In genomic region chr12:28552472-28553061, GRCh38 we compare ENCODE assay signal across 19 cellular contexts.
"Had no signal": no experiment of that assay in that cellular context is flagged by ENCODE, and none has a peak within 500 bp of the region (broad histone marks: within the 10 kb centered on the region; RNA-seq: fewer than 3 reads in every experiment).

No MANE protein-coding gene starts in this region.

- H3K9me3 Mint-ChIP-seq: naive thymus-derived CD8-positive, alpha-beta T cell had no signal

- H3K4me3 ChIP-seq: ascending aorta, cardiac muscle cell, colonic mucosa, gastrocnemius medialis, heart right ventricle, mucosa of descending colon, psoas muscle, SJSA1, testis had no signal

- H3K4me3 Mint-ChIP-seq: naive thymus-derived CD8-positive, alpha-beta T cell had no signal

- H3K4me1 ChIP-seq: colonic mucosa, psoas muscle, testis had no signal

- H3K27me3 ChIP-seq: ascending aorta, cardiac muscle cell, colonic mucosa, gastrocnemius medialis, heart right ventricle, SJSA1, testis had no signal

- H3K4me1 Mint-ChIP-seq: naive thymus-derived CD8-positive, alpha-beta T cell had no signal

- H3K36me3 ChIP-seq: ascending aorta, cardiac muscle cell, colonic mucosa, gastrocnemius medialis, heart right ventricle, SJSA1 had no signal

- ATAC-seq: gastrocnemius medialis; heart right ventricle; left lobe of liver; mucosa of descending colon; naive thymus-derived CD8-positive, alpha-beta T cell; psoas muscle had no signal

- H3K27ac ChIP-seq: ascending aorta, cardiac muscle cell, colonic mucosa, gastrocnemius medialis, heart right ventricle, psoas muscle, SJSA1, testis had no signal

- H3K27me3 Mint-ChIP-seq: naive thymus-derived CD8-positive, alpha-beta T cell had no signal

- H3K9me3 ChIP-seq: ascending aorta, colonic mucosa, gastrocnemius medialis, heart right ventricle, mucosa of descending colon, psoas muscle, SJSA1, testis had no signal

- DNase-seq: activated CD8-positive, alpha-beta memory T cell treated with anti-CD3 and anti-CD28 coated beads, Interleukin-2, amount 50 U/mL, for 48 hours; activated effector memory CD4-positive, alpha-beta T cell treated with anti-CD3 and anti-CD28 coated beads, Interleukin-2, amount 50 U/mL, for 16 hours; colonic mucosa; effector CD4-positive, alpha-beta T cell; gastrocnemius medialis; heart right ventricle; mammary epithelial cell; mucosa of descending colon; naive thymus-derived CD8-positive, alpha-beta T cell; occipital lobe; psoas muscle; stimulated activated CD4-positive, alpha-beta T cell treated with anti-CD3 and anti-CD28 coated beads, Interleukin-12 subunit alpha, Interleukin-12 subunit beta, amount 100 ng/mL, for 4 hours; stimulated activated naive CD4-positive, alpha-beta T cell treated with Interleukin-2 at 50 U/mL for 16 hours; T1000; testis had no signal
